Comparison of ENCODE assay signal across 14 cellular contexts in genomic region chr2:176084629-176085119, GRCh38. TPM values are rescaled to one million over a fixed set of nuclear protein-coding genes. Genes with fewer than 3 reads are reported as not detected.
DNase-seq lines count a peak whose midpoint lies in the region; ATAC-seq, FAIRE-seq and TF ChIP-seq lines count a peak whose summit lies in the region.
"Had no signal": no experiment of that assay in that cellular context is flagged by ENCODE, and none has a peak within 500 bp of the region (broad histone marks: within the 10 kb centered on the region; RNA-seq: fewer than 3 reads in every experiment).

No MANE protein-coding gene starts in this region.

- H3K9me3 ChIP-seq in osteoblast (ENCODE audit: low read depth, low read length), result no peaks in the 10 kb centered on the region

- peaks cover 78% of the 10 kb centered on the region for H3K27me3 Mint-ChIP-seq in activated CD4-positive, alpha-beta T cell treated with anti-CD3 and anti-CD28 coated beads, Interleukin-2, amount 10 ng/mL, durations not matched to agents 24 days and 14 days
- H3K27me3 Mint-ChIP-seq in GM23338 (ENCODE audit: insufficient read depth, low read depth, poor library complexity), result peaks cover 97% of the 10 kb centered on the region
- peaks cover 86% of the 10 kb centered on the region for H3K27me3 Mint-ChIP-seq in activated naive CD8-positive, alpha-beta T cell treated with anti-CD3 and anti-CD28 coated beads, Interleukin-2, amount 50 U/mL, for 24 hours

- peaks cover 98% of the 10 kb centered on the region for H3K27me3 ChIP-seq in GM23338 (ENCODE audit: insufficient read depth)
- peaks cover 97% of the 10 kb centered on the region for H3K27me3 ChIP-seq in osteoblast (ENCODE audit: insufficient read depth, low read length)

- no peak for FAIRE-seq in H54 (lab: Jason Lieb, UNC)
- FAIRE-seq: endometrium, frontal cortex had no signal

- peaks cover 32% of the 10 kb centered on the region for H3F3A ChIP-seq in GM23338 (replicated peaks; ENCODE audit: low read depth)

- H3K36me3 Mint-ChIP-seq in activated CD4-positive, alpha-beta T cell treated with anti-CD3 and anti-CD28 coated beads, Interleukin-2, amount 10 ng/mL, durations not matched to agents 24 days and 14 days (ENCODE audit: low read depth), result peaks cover 4% of the 10 kb centered on the region
- peaks cover 4% of the 10 kb centered on the region; the same call in 1 of the 3 replicates for H3K36me3 Mint-ChIP-seq in GM23338 (ENCODE audit: low read depth)
- peaks cover 27% of the 10 kb centered on the region for H3K36me3 Mint-ChIP-seq in activated naive CD8-positive, alpha-beta T cell treated with anti-CD3 and anti-CD28 coated beads, Interleukin-2, amount 50 U/mL, for 24 hours (ENCODE audit: low read depth)

- no peaks in the 10 kb centered on the region for H3K79me2 ChIP-seq in GM23338 (replicated peaks; ENCODE audit: insufficient read depth)
- H3K79me2 ChIP-seq in osteoblast (ENCODE audit: insufficient read depth, low read length), result no peaks in the 10 kb centered on the region

- H3K4me1 ChIP-seq in GM23338 (ENCODE audit: insufficient read depth), result peaks cover 60% of the 10 kb centered on the region
- no peaks in the 10 kb centered on the region for H3K4me1 ChIP-seq in osteoblast (ENCODE audit: insufficient read depth, low read length)

- DNase-seq in activated CD4-positive, alpha-beta T cell treated with anti-CD3 and anti-CD28 coated beads, Interleukin-2, amount 10 ng/mL, durations not matched to agents 24 days and 14 days, result peak; percentile 55
- DNase-seq in activated CD4-positive, alpha-beta T cell treated with anti-CD3 and anti-CD28 coated beads for 48 hours, result no peak
- DNase-seq in GM23338 (ENCODE audit: low spot score), result peak; percentile 50
- DNase-seq in activated naive CD8-positive, alpha-beta T cell treated with anti-CD3 and anti-CD28 coated beads, Interleukin-2, amount 50 U/mL, for 24 hours, result no peak
- DNase-seq in osteoblast (ENCODE audit: insufficient read length, low spot score, missing footprints), result peak; percentile 91
- DNase-seq in AG08395 (ENCODE audit: low spot score), result no peak
- no peak for DNase-seq in H54 (ENCODE audit: insufficient read length, low spot score)
- DNase-seq in T1000 (lab: John Stamatoyannopoulos, UW), result no peak
- DNase-seq: NCI-H2171 treated with DMSO at 0.1 percent for 48 hours, PC-9 had no signal

- ATAC-seq in GM23338, result no peak
- no peak for ATAC-seq in activated naive CD8-positive, alpha-beta T cell treated with anti-CD3 and anti-CD28 coated beads, Interleukin-2, amount 50 U/mL, for 24 hours

- H3K9me3 Mint-ChIP-seq in activated CD4-positive, alpha-beta T cell treated with anti-CD3 and anti-CD28 coated beads, Interleukin-2, amount 10 ng/mL, durations not matched to agents 24 days and 14 days, result peaks cover 12% of the 10 kb centered on the region
- H3K9me3 Mint-ChIP-seq in GM23338, result peaks cover 11% of the 10 kb centered on the region; the same call in 2 of the 3 replicates
- H3K9me3 Mint-ChIP-seq in activated naive CD8-positive, alpha-beta T cell treated with anti-CD3 and anti-CD28 coated beads, Interleukin-2, amount 50 U/mL, for 24 hours, result peaks cover 18% of the 10 kb centered on the region

- H3K4me3 ChIP-seq in GM23338 (peak overlapping the region; percentile 49), osteoblast (ENCODE audit: insufficient read depth, low read length) (no peak overlapping the region)
- H3K4me3 ChIP-seq: PC-9 had no signal

- TF ChIP-seq POLR2A in H54 (IDR thresholded peaks at IDR 0.05; ENCODE audit: low read depth, low read length), result no peak

- intact Hi-C loops in activated CD4-positive, alpha-beta T cell treated with anti-CD3 and anti-CD28 coated beads, Interleukin-2, amount 10 ng/mL, durations not matched to agents 24 days and 14 days (cut with micrococcal nuclease), result loop anchor here (5.0 kb wide), 1 partner anchor 1752 kb away; the partner anchor contains the start of gene SP9

- H3K4me3 Mint-ChIP-seq in activated CD4-positive, alpha-beta T cell treated with anti-CD3 and anti-CD28 coated beads, Interleukin-2, amount 10 ng/mL, durations not matched to agents 24 days and 14 days, result no peak overlapping the region
- H3K4me3 Mint-ChIP-seq in GM23338, result peak overlapping the region; percentile 29; the same call in 2 of the 3 replicates
- no peak overlapping the region for H3K4me3 Mint-ChIP-seq in activated naive CD8-positive, alpha-beta T cell treated with anti-CD3 and anti-CD28 coated beads, Interleukin-2, amount 50 U/mL, for 24 hours

- peaks cover 9% of the 10 kb centered on the region for H3K4me1 Mint-ChIP-seq in activated CD4-positive, alpha-beta T cell treated with anti-CD3 and anti-CD28 coated beads, Interleukin-2, amount 10 ng/mL, durations not matched to agents 24 days and 14 days
- peaks cover 38% of the 10 kb centered on the region for H3K4me1 Mint-ChIP-seq in GM23338
- H3K4me1 Mint-ChIP-seq in activated naive CD8-positive, alpha-beta T cell treated with anti-CD3 and anti-CD28 coated beads, Interleukin-2, amount 50 U/mL, for 24 hours, result peaks cover 24% of the 10 kb centered on the region

- no peak for TF ChIP-seq CTCF in GM23338 (conservative IDR thresholded peaks at IDR 0.05; ENCODE audit: low read depth in 2 of 2)
- no peak for TF ChIP-seq CTCF in osteoblast (IDR thresholded peaks at IDR 0.05; ENCODE audit: extremely low read depth, low read depth, low read length)

- H2AFZ ChIP-seq in GM23338, result no peak overlapping the region
- no peak overlapping the region for H2AFZ ChIP-seq in osteoblast (ENCODE audit: low read length)
- H2AFZ ChIP-seq: PC-9 had no signal

- H4K20me1 ChIP-seq in GM23338 (replicated peaks; ENCODE audit: insufficient read depth), result peaks cover 38% of the 10 kb centered on the region
- no peaks in the 10 kb centered on the region for H4K20me1 ChIP-seq in osteoblast (ENCODE audit: insufficient read depth, low read length)

- peak overlapping the region; percentile 29 for H3K27ac Mint-ChIP-seq in activated CD4-positive, alpha-beta T cell treated with anti-CD3 and anti-CD28 coated beads, Interleukin-2, amount 10 ng/mL, durations not matched to agents 24 days and 14 days
- no peak overlapping the region for H3K27ac Mint-ChIP-seq in GM23338
- H3K27ac Mint-ChIP-seq in activated naive CD8-positive, alpha-beta T cell treated with anti-CD3 and anti-CD28 coated beads, Interleukin-2, amount 50 U/mL, for 24 hours, result peak overlapping the region; percentile 22

- H3K36me3 ChIP-seq in GM23338 (ENCODE audit: insufficient read depth), result no peaks in the 10 kb centered on the region
- no peaks in the 10 kb centered on the region for H3K36me3 ChIP-seq in osteoblast (ENCODE audit: insufficient read depth, low read length)

- no peaks in the 10 kb centered on the region for H3K9me2 ChIP-seq in GM23338 (ENCODE audit: insufficient read depth)

- H3K27ac ChIP-seq in GM23338 (ENCODE audit: low read depth) (no peak overlapping the region), osteoblast (ENCODE audit: low read depth, low read length) (no peak overlapping the region)
- H3K27ac ChIP-seq: PC-9 had no signal

- H3K4me2 ChIP-seq in GM23338 (peak overlapping the region; percentile 81; the same call in 1 of the 2 replicates), osteoblast (ENCODE audit: insufficient read depth, low read length) (no peak overlapping the region)
- H3K4me2 ChIP-seq: PC-9 had no signal

TF ChIP-seq in GM23338, 12 proteins besides CTCF, POLR2A, EP300 and RAD21 (continues in another document):
- peak; percentile 47 for TF ChIP-seq EZH2phosphoT487 (IDR thresholded peaks at IDR 0.05; ENCODE audit: unreplicated experiment)

RNA-seq across cellular contexts. Expression of gene EVX2, which starts 0.9 kb away (rescaled TPM):
- total RNA-seq in activated CD4-positive, alpha-beta T cell treated with anti-CD3 and anti-CD28 coated beads, Interleukin-2, amount 10 ng/mL, durations not matched to agents 24 days and 14 days, result not detected in 2 replicates
- total RNA-seq in GM23338 (2014; rRNA removed; shearing (Covaris generic)), result 0.03 and 0.04 TPM in 2 replicates
- not detected in 2 replicates for polyA plus RNA-seq in GM23338 (2016; fragmentation: Nextera tagmentation; extraction: Ambion mirVana)
- total RNA-seq in osteoblast, result under 0.01 TPM in 1 of 2 replicates, not detected in the other
- total RNA-seq: frontal cortex, PC-9, pulmonary artery endothelial cell, temporal lobe had no signal

RNA-seq across cellular contexts. Expression of gene HOXD13, which starts 7.8 kb away (rescaled TPM):
- not detected in 2 replicates for total RNA-seq in activated CD4-positive, alpha-beta T cell treated with anti-CD3 and anti-CD28 coated beads, Interleukin-2, amount 10 ng/mL, durations not matched to agents 24 days and 14 days
- 0.47 TPM in 1 of 2 replicates, not detected in the other for total RNA-seq in GM23338 (2014; rRNA removed; shearing (Covaris generic))
- polyA plus RNA-seq in GM23338 (2016; fragmentation: Nextera tagmentation; extraction: Ambion mirVana), result not detected in 2 replicates
- not detected in 2 replicates for total RNA-seq in osteoblast
- total RNA-seq: frontal cortex, PC-9, pulmonary artery endothelial cell, temporal lobe had no signal

RNA-seq across cellular contexts. Expression of gene HOXD12, which starts 14.9 kb away (rescaled TPM):
- total RNA-seq in activated CD4-positive, alpha-beta T cell treated with anti-CD3 and anti-CD28 coated beads, Interleukin-2, amount 10 ng/mL, durations not matched to agents 24 days and 14 days, result not detected in 2 replicates
- total RNA-seq in GM23338 (2014; rRNA removed; shearing (Covaris generic)), result not detected in 2 replicates
- polyA plus RNA-seq in GM23338 (2016; fragmentation: Nextera tagmentation; extraction: Ambion mirVana), result not detected in 2 replicates
- total RNA-seq in osteoblast, result not detected in 2 replicates
- total RNA-seq: frontal cortex, PC-9, pulmonary artery endothelial cell, temporal lobe had no signal

RNA-seq across cellular contexts. Expression of gene HOXD11, which starts 22.4 kb away (rescaled TPM):
- not detected in 2 replicates for total RNA-seq in activated CD4-positive, alpha-beta T cell treated with anti-CD3 and anti-CD28 coated beads, Interleukin-2, amount 10 ng/mL, durations not matched to agents 24 days and 14 days
- total RNA-seq in GM23338 (2014; rRNA removed; shearing (Covaris generic)), result not detected in 2 replicates
- polyA plus RNA-seq in GM23338 (2016; fragmentation: Nextera tagmentation; extraction: Ambion mirVana), result not detected in 2 replicates
- total RNA-seq in osteoblast, result not detected in 2 replicates
- total RNA-seq: frontal cortex, PC-9, pulmonary artery endothelial cell, temporal lobe had no signal

RNA-seq across cellular contexts. Expression of gene HOXD10, which starts 31.9 kb away (rescaled TPM):
- total RNA-seq in activated CD4-positive, alpha-beta T cell treated with anti-CD3 and anti-CD28 coated beads, Interleukin-2, amount 10 ng/mL, durations not matched to agents 24 days and 14 days, result not detected in 2 replicates
- total RNA-seq in GM23338 (2014; rRNA removed; shearing (Covaris generic)), result not detected in 2 replicates
- not detected in 2 replicates for polyA plus RNA-seq in GM23338 (2016; fragmentation: Nextera tagmentation; extraction: Ambion mirVana)
- not detected in 2 replicates for total RNA-seq in osteoblast
- total RNA-seq: frontal cortex, PC-9, pulmonary artery endothelial cell, temporal lobe had no signal

Comparison
In these comparisons a context has a peak if more than half of its experiments do, and no peak if none do; other contexts are left out.
1. DNase-seq: peak in activated CD4-positive, alpha-beta T cell treated with anti-CD3 and anti-CD28 coated beads, Interleukin-2, amount 10 ng/mL, durations not matched to agents 24 days and 14 days (single experiment), GM23338 (single experiment) and osteoblast (single experiment); none in activated CD4-positive, alpha-beta T cell treated with anti-CD3 and anti-CD28 coated beads for 48 hours (single experiment), activated naive CD8-positive, alpha-beta T cell treated with anti-CD3 and anti-CD28 coated beads, Interleukin-2, amount 50 U/mL, for 24 hours (single experiment), AG08395 (single experiment), H54 (single experiment) and T1000 (single experiment).